8 cellular contexts compared by ENCODE assay signal in genomic region chr4:185395956-185396723, GRCh38. TPM values are rescaled to one million over a fixed set of nuclear protein-coding genes. Genes with fewer than 3 reads are reported as not detected.
DNase-seq lines count a peak whose midpoint lies in the region; ATAC-seq and TF ChIP-seq lines count a peak whose summit lies in the region.

No MANE protein-coding gene starts in this region.

- H3K4me1 ChIP-seq in prostate gland (replicated peaks) (no peaks in the 10 kb centered on the region), urinary bladder (ENCODE audit: insufficient read depth) (no peaks in the 10 kb centered on the region)

- H3K4me3 Mint-ChIP-seq in T-cell, result peak overlapping the region; percentile 90 to 95 (median 94)

- intact Hi-C loops in left ventricle myocardium superior (cut with micrococcal nuclease) (no loop called here), prostate gland (cut with DNase I) (loop anchor here (5.0 to 10.0 kb wide), 4 partner anchors 184 to 639 kb away; partner anchors contain the start of gene SLC25A4)

- H3K4me3 ChIP-seq in prostate gland (peak overlapping the region; percentile 59 to 80), urinary bladder (ENCODE audit: low read depth, low read length) (peak overlapping the region; percentile 64)

- peak overlapping the region; percentile 99 to 100 for H3K27ac ChIP-seq in prostate gland
- peak overlapping the region; percentile 99 for H3K27ac ChIP-seq in urinary bladder (ENCODE audit: low read depth)

- peaks cover 21 to 31% (median 26%) of the 10 kb centered on the region in 3 donors for H3K4me1 Mint-ChIP-seq in T-cell

- in situ Hi-C loops in GM13977 (cut with MboI; ENCODE audit: low pct_unique_long_range_greater_than_20kb, low sequenced_read_pairs, unreplicated experiment), result no loop called here

- POLR2A ChIA-PET in T-cell (lab: Charles Lee), result interaction anchor here (0.6 to 4.9 kb wide), 5 partner anchors 29 to 186 kb away, joined by 4 to 51 read pairs (median 6); partner anchors contain the start of genes SNX25 (in 1 of the 2) and UFSP2 (in 1 of the 2)

- H3K27me3 ChIP-seq in prostate gland (replicated peaks; ENCODE audit: insufficient read depth), result no peaks in the 10 kb centered on the region

- DNase-seq in GM13977 (ENCODE audit: low spot score) (peak; percentile 98), NCI-H146 (lab: John Stamatoyannopoulos, UW) (peak; percentile 93), T-cell (peak; percentile 88 to 98 (median 94)), amniotic stem cell (lab: John Stamatoyannopoulos, UW) (peak; percentile 74), left ventricle myocardium superior (peak; percentile 99), prostate gland (ENCODE audit: low spot score) (peak; percentile 98)

- no peaks in the 10 kb centered on the region for H3K9me3 ChIP-seq in prostate gland

- no peak for TF ChIP-seq POLR2A in prostate gland (IDR thresholded peaks at IDR 0.05)

- CTCF ChIA-PET in T-cell (lab: Charles Lee), result interaction anchor here (0.6 to 2.7 kb wide), 3 partner anchors 29 to 109 kb away, joined by 3 to 16 read pairs (median 4); partner anchors contain the start of gene UFSP2 (in 1 of the 2)

- H3K27ac Mint-ChIP-seq in T-cell, result peak overlapping the region; percentile 94 to 96

- H3K36me3 ChIP-seq in prostate gland, result peaks cover 0 to under 1% of the 10 kb centered on the region in 2 donors
- peaks cover 3% of the 10 kb centered on the region for H3K36me3 ChIP-seq in urinary bladder (ENCODE audit: insufficient read depth)

- no peaks in the 10 kb centered on the region for H3K9me3 Mint-ChIP-seq in T-cell

- no peaks in the 10 kb centered on the region for H3K27me3 Mint-ChIP-seq in T-cell

- WGBS in prostate gland, result under 1% methylated on average over 75 of the region's 98 CpGs
- WGBS in urinary bladder, result under 1% methylated on average over 98 of the region's 98 CpGs

- H3K36me3 Mint-ChIP-seq in T-cell, result peaks cover 19% of the 10 kb centered on the region

- ATAC-seq in HG02870 (IDR thresholded peaks at IDR 0.05; ENCODE audit: unreplicated experiment) (peak; percentile 70), T-cell (replicated peaks in 1 of 4) (peak; percentile 91 to 96 (median 92)), left ventricle myocardium superior (peak; percentile 97)

- TF ChIP-seq CTCF in GM13977 (IDR thresholded peaks at IDR 0.05; ENCODE audit: extremely low read depth, insufficient read depth, missing control alignments) (no peak), prostate gland (IDR thresholded peaks at IDR 0.05) (no peak)

RNA-seq across cellular contexts. Expression of gene LRP2BP, which starts 0.4 kb away (rescaled TPM):
- total RNA-seq in T-cell, result 1 to 10 TPM in 2 of 5 donors, under 1 TPM in 3; 0.51 to 2.9 (median 0.89) TPM
- total RNA-seq in left ventricle myocardium superior, result 2.4 TPM
- total RNA-seq in prostate gland, result 1 to 10 TPM in 1 of 2 donors, under 1 TPM in 1; 0.32 to 1.4 TPM
- 5.4 TPM for total RNA-seq in urinary bladder
- polyA plus RNA-seq in urinary bladder, result 0.41 TPM

RNA-seq across cellular contexts. Expression of gene ANKRD37, which starts 0.5 kb away (rescaled TPM):
- total RNA-seq in T-cell (10 to 100 TPM in 2 of 5 donors, 1 to 10 TPM in 3; 5.5 to 16.0 (median 7.9) TPM), left ventricle myocardium superior (15.2 TPM), prostate gland (10 to 100 TPM; 17.7 to 19.0 TPM), urinary bladder (27.3 TPM)
- polyA plus RNA-seq in urinary bladder, result 19.9 TPM

RNA-seq across cellular contexts. Expression of gene UFSP2, which starts 29.6 kb away (rescaled TPM):
- total RNA-seq in T-cell (10 to 100 TPM; 13.9 to 30.1 (median 20.3) TPM), left ventricle myocardium superior (48.5 TPM), prostate gland (10 to 100 TPM; 32.1 to 42.7 TPM), urinary bladder (77.2 TPM)
- 36.4 TPM for polyA plus RNA-seq in urinary bladder

Comparison
In these comparisons a context has a peak if more than half of its experiments do, and no peak if none do; other contexts are left out.
1. Peak in every context shown above with its lines: DNase-seq, ATAC-seq, H3K4me3 ChIP-seq and H3K27ac ChIP-seq.